8 cellular contexts compared by ENCODE assay signal in genomic region chr19:35868172-35868822, GRCh38. TPM values are rescaled to one million over a fixed set of nuclear protein-coding genes. Genes with fewer than 3 reads are reported as not detected.
DNase-seq lines count a peak whose midpoint lies in the region; ATAC-seq and TF ChIP-seq lines count a peak whose summit lies in the region.

Gene APLP1 (plus strand): TSS chr19:35868574. CDS start chr19:35868637, 63 bp downstream.

- no peak within 1 kb of the TSS for H2AFZ ChIP-seq in OCI-LY3 (ENCODE audit: low read depth, low read length)

- H3K36me3 Mint-ChIP-seq in activated T-helper 17 cell treated with anti-CD3 and anti-CD28 coated beads, Interleukin-2, amount 50 U/mL, for 72 hours (ENCODE audit: low read depth): peaks cover 6% of the 10 kb centered on the region
- H3K36me3 Mint-ChIP-seq in neural crest cell (ENCODE audit: low read depth): no peaks in the 10 kb centered on the region

- H3K4me3 ChIP-seq in BJ (ENCODE audit: low read depth, low read length) (peak within 1 kb of the TSS; percentile 33), OCI-LY3 (ENCODE audit: low read length) (peak within 1 kb of the TSS; percentile 79), fibroblast of the aortic adventitia (ENCODE audit: low read depth, low read length) (peak within 1 kb of the TSS; percentile 60), suprapubic skin (peak within 1 kb of the TSS; percentile 57)

- peak within 1 kb of the TSS; percentile 80 for H3K4me3 Mint-ChIP-seq in activated T-helper 17 cell treated with anti-CD3 and anti-CD28 coated beads, Interleukin-2, amount 50 U/mL, for 72 hours
- peak within 1 kb of the TSS; percentile 90 for H3K4me3 Mint-ChIP-seq in neural crest cell

- H3K27me3 ChIP-seq in BJ (ENCODE audit: control insufficient read depth, insufficient read depth, low read length) (peaks cover 6% of the 10 kb centered on the region; the same call in 1 of the 2 replicates), OCI-LY3 (ENCODE audit: low read depth, low read length) (no peaks in the 10 kb centered on the region), suprapubic skin (peaks cover 46% of the 10 kb centered on the region)

- peaks cover 14% of the 10 kb centered on the region for H3K4me1 Mint-ChIP-seq in activated T-helper 17 cell treated with anti-CD3 and anti-CD28 coated beads, Interleukin-2, amount 50 U/mL, for 72 hours
- H3K4me1 Mint-ChIP-seq in neural crest cell: peaks cover 23% of the 10 kb centered on the region

- CTCF ChIA-PET in BJ (lab: Yijun Ruan, JAX): no interaction called here
- CTCF ChIA-PET in HEK293T (lab: Yijun Ruan, JAX): no interaction called here

- peak; percentile 77 for ATAC-seq in activated T-helper 17 cell treated with anti-CD3 and anti-CD28 coated beads, Interleukin-2, amount 50 U/mL, for 72 hours (replicated peaks)
- ATAC-seq in HG02623 (IDR thresholded peaks at IDR 0.05; ENCODE audit: unreplicated experiment): no peak

- no peaks in the 10 kb centered on the region for H3K9me3 Mint-ChIP-seq in activated T-helper 17 cell treated with anti-CD3 and anti-CD28 coated beads, Interleukin-2, amount 50 U/mL, for 72 hours
- no peaks in the 10 kb centered on the region for H3K9me3 Mint-ChIP-seq in neural crest cell

- H3K9me3 ChIP-seq in OCI-LY3 (ENCODE audit: insufficient read depth, low read length) (no peaks in the 10 kb centered on the region), suprapubic skin (no peaks in the 10 kb centered on the region)

- DNase-seq in BJ (ENCODE audit: low read depth) (no peak), HEK293T (ENCODE audit: extremely low spot score) (peak; percentile 59), fibroblast of the aortic adventitia (ENCODE audit: low read depth) (peak; percentile 58), neural crest cell (ENCODE audit: low read depth, low spot score) (peak; percentile 66), suprapubic skin (ENCODE audit: low spot score in 2 of 2) (no peak)

- peaks cover 27% of the 10 kb centered on the region for H3K27me3 Mint-ChIP-seq in activated T-helper 17 cell treated with anti-CD3 and anti-CD28 coated beads, Interleukin-2, amount 50 U/mL, for 72 hours
- H3K27me3 Mint-ChIP-seq in neural crest cell (ENCODE audit: low read depth): no peaks in the 10 kb centered on the region

- TF ChIP-seq EP300 in suprapubic skin (IDR thresholded peaks at IDR 0.05): no peak

- no peak within 1 kb of the TSS for H3K27ac Mint-ChIP-seq in activated T-helper 17 cell treated with anti-CD3 and anti-CD28 coated beads, Interleukin-2, amount 50 U/mL, for 72 hours
- peak within 1 kb of the TSS; percentile 94 for H3K27ac Mint-ChIP-seq in neural crest cell (ENCODE audit: unreplicated experiment)

- no peaks in the 10 kb centered on the region for H3K79me2 ChIP-seq in OCI-LY3 (ENCODE audit: low read length)

- no peak for TF ChIP-seq CTCF in BJ (IDR thresholded peaks at IDR 0.05; ENCODE audit: insufficient read depth, low read depth, low read length)
- no peak for TF ChIP-seq CTCF in OCI-LY3 (IDR thresholded peaks at IDR 0.05; ENCODE audit: low read depth, low read length)
- TF ChIP-seq CTCF in fibroblast of the aortic adventitia (IDR thresholded peaks at IDR 0.05; ENCODE audit: insufficient read depth, low read length): no peak
- TF ChIP-seq CTCF in neural crest cell (conservative IDR thresholded peaks at IDR 0.05): no peak
- no peak for TF ChIP-seq CTCF in suprapubic skin (IDR thresholded peaks at IDR 0.05)

- H3K4me2 ChIP-seq in OCI-LY3 (ENCODE audit: low read length): peak within 1 kb of the TSS; percentile 83

- 7% methylated on average over 5 of the region's 60 CpGs for WGBS in suprapubic skin

- H3K4me1 ChIP-seq in OCI-LY3 (ENCODE audit: low read length): 0 out of 2 replicates have a peak, but pooled peaks cover 2% of the 10 kb centered on the region
- H3K4me1 ChIP-seq in suprapubic skin: peaks cover 21% of the 10 kb centered on the region

- no peak for TF ChIP-seq POLR2A in suprapubic skin (IDR thresholded peaks at IDR 0.05)

- peak within 1 kb of the TSS; percentile 32; the same call in 1 of the 2 replicates for H3K9ac ChIP-seq in OCI-LY3 (ENCODE audit: low read length)

- H3K36me3 ChIP-seq in BJ (ENCODE audit: control insufficient read depth, insufficient read depth, low read length) (no peaks in the 10 kb centered on the region), OCI-LY3 (replicated peaks; ENCODE audit: low read depth, low read length) (no peaks in the 10 kb centered on the region), suprapubic skin (no peaks in the 10 kb centered on the region)

- POLR2A ChIA-PET in BJ (lab: Charles Lee): no interaction called here
- POLR2A ChIA-PET in HEK293T (lab: Yijun Ruan, JAX): interaction anchor here (0.8 to 2.7 kb wide), 3 partner anchors 120 to 220 kb away, joined by 3 to 10 read pairs (median 8); partner anchors contain the start of genes COX6B1 and LIN37

- H3K27ac ChIP-seq in OCI-LY3 (ENCODE audit: low read length): no peak within 1 kb of the TSS; the same call in 1 of the 2 replicates
- no peak within 1 kb of the TSS for H3K27ac ChIP-seq in suprapubic skin

- no peaks in the 10 kb centered on the region for H4K20me1 ChIP-seq in OCI-LY3 (ENCODE audit: insufficient read depth, low read length)

TF ChIP-seq in HEK293T, 16 proteins besides CTCF, POLR2A, EP300 and RAD21:
- TF ChIP-seq BHLHE40 (IDR thresholded peaks at IDR 0.05; ENCODE audit: borderline replicate concordance) (no peak), SP1 (IDR thresholded peaks at IDR 0.05) (no peak), L3MBTL2 (conservative IDR thresholded peaks at IDR 0.05) (no peak), FOXA1 (IDR thresholded peaks at IDR 0.05) (no peak), ZNF384 (IDR thresholded peaks at IDR 0.05) (no peak), ELF4 (IDR thresholded peaks at IDR 0.05) (no peak), ARNT (IDR thresholded peaks at IDR 0.05) (no peak), FOXK2 (IDR thresholded peaks at IDR 0.05) (no peak), NFRKB (IDR thresholded peaks at IDR 0.05) (no peak), LEF1 (IDR thresholded peaks at IDR 0.05; ENCODE audit: borderline replicate concordance) (no peak), CTBP1 (IDR thresholded peaks at IDR 0.05; ENCODE audit: borderline replicate concordance) (no peak), FOXM1 (IDR thresholded peaks at IDR 0.05; ENCODE audit: borderline replicate concordance) (no peak), SUZ12 (IDR thresholded peaks at IDR 0.05) (no peak), TARDBP (IDR thresholded peaks at IDR 0.05) (no peak), HDGF (IDR thresholded peaks at IDR 0.05; ENCODE audit: borderline replicate concordance) (no peak)
- TF ChIP-seq, protein P1, sequence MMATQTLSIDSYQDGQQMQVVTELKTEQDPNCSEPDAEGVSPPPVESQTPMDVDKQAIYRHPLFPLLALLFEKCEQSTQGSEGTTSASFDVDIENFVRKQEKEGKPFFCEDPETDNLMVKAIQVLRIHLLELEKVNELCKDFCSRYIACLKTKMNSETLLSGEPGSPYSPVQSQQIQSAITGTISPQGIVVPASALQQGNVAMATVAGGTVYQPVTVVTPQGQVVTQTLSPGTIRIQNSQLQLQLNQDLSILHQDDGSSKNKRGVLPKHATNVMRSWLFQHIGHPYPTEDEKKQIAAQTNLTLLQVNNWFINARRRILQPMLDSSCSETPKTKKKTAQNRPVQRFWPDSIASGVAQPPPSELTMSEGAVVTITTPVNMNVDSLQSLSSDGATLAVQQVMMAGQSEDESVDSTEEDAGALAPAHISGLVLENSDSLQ (IDR thresholded peaks at IDR 0.05): no peak
TF ChIP-seq in HEK293T: peak in this region for 0.

RNA-seq across cellular contexts. Expression of gene APLP1, which starts in this region (rescaled TPM):
- polyA plus RNA-seq in BJ (2011; rRNA removed): 6.6 and 11.4 TPM in 2 replicates
- polyA minus RNA-seq in BJ (2011; rRNA and poly(A)+ RNA removed): 3.3 and 6.7 TPM in 2 replicates
- total RNA-seq in activated T-helper 17 cell treated with anti-CD3 and anti-CD28 coated beads, Interleukin-2, amount 50 U/mL, for 72 hours: 1 to 10 TPM; 2.3 to 2.6 TPM
- total RNA-seq in fibroblast of the aortic adventitia (ENCODE audit: low replicate concordance): 4.1 and 8.6 TPM in 2 replicates
- 140 and 143 TPM in 2 replicates for total RNA-seq in neural crest cell
- total RNA-seq in suprapubic skin: 1 to 10 TPM in 2 of 4 donors, under 1 TPM in 2; 0.64 to 1.6 (median 0.96) TPM

Comparison
In these comparisons a context has a peak if more than half of its experiments do, and no peak if none do; other contexts are left out.
1. RNA of gene APLP1 (total RNA-seq): 140 to 143 TPM in neural crest cell; 4.1 to 8.6 TPM in fibroblast of the aortic adventitia, 2.3 to 2.6 TPM in activated T-helper 17 cell treated with anti-CD3 and anti-CD28 coated beads, Interleukin-2, amount 50 U/mL, for 72 hours and 0.64 to 1.6 TPM in suprapubic skin; every median in the first group is over 10 times any median in the second.
2. DNase-seq: peak in HEK293T (single experiment), fibroblast of the aortic adventitia (single experiment) and neural crest cell (single experiment); none in BJ (single experiment) and suprapubic skin (0 of 2).
3. Peak in every context shown above with its lines, with median percentiles within 50 percentile points of each other: H3K4me3 ChIP-seq.